8 cellular contexts compared by ENCODE assay signal in genomic region chr9:33290994-33291397, GRCh38. TPM values are rescaled to one million over a fixed set of nuclear protein-coding genes. Genes with fewer than 3 reads are reported as not detected.
DNase-seq lines count a peak whose midpoint lies in the region; ATAC-seq and TF ChIP-seq lines count a peak whose summit lies in the region.

No MANE protein-coding gene starts in this region.

- H3K36me3 ChIP-seq in right atrium auricular region, result peaks cover 15% of the 10 kb centered on the region

- peak overlapping the region; percentile 96 to 98 for H3K27ac ChIP-seq in right atrium auricular region

- no peak for TF ChIP-seq CTCF in right atrium auricular region (IDR thresholded peaks at IDR 0.05)

- no peak for ATAC-seq in Right ventricle myocardium superior (ENCODE audit: poor library complexity)
- ATAC-seq in activated CD8-positive, alpha-beta T cell treated with anti-CD3 and anti-CD28 coated beads, Interleukin-2, amount 10 ng/mL, durations not matched to agents 7 days and 5 days, result no peak
- ATAC-seq in stimulated activated naive CD8-positive, alpha-beta T cell treated with anti-CD3 and anti-CD28 coated beads, Interleukin-15, amount 100 ng/mL, for 72 hours, result no peak

- intact Hi-C loops in Right ventricle myocardium superior (cut with DNase I), result no loop called here

- H3K4me3 ChIP-seq in right atrium auricular region, result peak overlapping the region; percentile 74 to 76
- peak overlapping the region; percentile 97 for H3K4me3 ChIP-seq in iPS-11a (ENCODE audit: low read depth, low read length)

- peaks cover 63% of the 10 kb centered on the region for H3K4me1 Mint-ChIP-seq in activated CD8-positive, alpha-beta T cell treated with anti-CD3 and anti-CD28 coated beads, Interleukin-2, amount 10 ng/mL, durations not matched to agents 7 days and 5 days (ENCODE audit: low read depth)
- H3K4me1 Mint-ChIP-seq in stimulated activated naive CD8-positive, alpha-beta T cell treated with anti-CD3 and anti-CD28 coated beads, Interleukin-15, amount 100 ng/mL, for 72 hours, result peaks cover 68% of the 10 kb centered on the region

- peak overlapping the region; percentile 100 for H3K27ac Mint-ChIP-seq in activated CD8-positive, alpha-beta T cell treated with anti-CD3 and anti-CD28 coated beads, Interleukin-2, amount 10 ng/mL, durations not matched to agents 7 days and 5 days
- H3K27ac Mint-ChIP-seq in stimulated activated naive CD8-positive, alpha-beta T cell treated with anti-CD3 and anti-CD28 coated beads, Interleukin-15, amount 100 ng/mL, for 72 hours, result peak overlapping the region; percentile 100

- H3K9me3 Mint-ChIP-seq in activated CD8-positive, alpha-beta T cell treated with anti-CD3 and anti-CD28 coated beads, Interleukin-2, amount 10 ng/mL, durations not matched to agents 7 days and 5 days (ENCODE audit: insufficient read depth), result no peaks in the 10 kb centered on the region
- peaks cover 0 to 9% of the 10 kb centered on the region in 2 donors for H3K9me3 Mint-ChIP-seq in stimulated activated naive CD8-positive, alpha-beta T cell treated with anti-CD3 and anti-CD28 coated beads, Interleukin-15, amount 100 ng/mL, for 72 hours

- POLR2A ChIA-PET in activated CD8-positive, alpha-beta T cell treated with anti-CD3 and anti-CD28 coated beads, Interleukin-2, amount 10 ng/mL, durations not matched to agents 7 days and 5 days (lab: Charles Lee), result interaction anchor here (0.5 to 1.7 kb wide), 17 partner anchors 9 to 268 kb away, joined by 3 to 22 read pairs (median 5); partner anchors contain the start of genes B4GALT1, BAG1, CHMP5 and DNAJA1

- H3K4me3 Mint-ChIP-seq in activated CD8-positive, alpha-beta T cell treated with anti-CD3 and anti-CD28 coated beads, Interleukin-2, amount 10 ng/mL, durations not matched to agents 7 days and 5 days, result peak overlapping the region; percentile 97
- peak overlapping the region; percentile 88 to 90 for H3K4me3 Mint-ChIP-seq in stimulated activated naive CD8-positive, alpha-beta T cell treated with anti-CD3 and anti-CD28 coated beads, Interleukin-15, amount 100 ng/mL, for 72 hours

- H3K27me3 Mint-ChIP-seq in activated CD8-positive, alpha-beta T cell treated with anti-CD3 and anti-CD28 coated beads, Interleukin-2, amount 10 ng/mL, durations not matched to agents 7 days and 5 days (ENCODE audit: low read depth), result no peaks in the 10 kb centered on the region
- H3K27me3 Mint-ChIP-seq in stimulated activated naive CD8-positive, alpha-beta T cell treated with anti-CD3 and anti-CD28 coated beads, Interleukin-15, amount 100 ng/mL, for 72 hours, result no peaks in the 10 kb centered on the region

- H3K36me3 Mint-ChIP-seq in activated CD8-positive, alpha-beta T cell treated with anti-CD3 and anti-CD28 coated beads, Interleukin-2, amount 10 ng/mL, durations not matched to agents 7 days and 5 days (ENCODE audit: low read depth), result peaks cover 40% of the 10 kb centered on the region

- no peaks in the 10 kb centered on the region for H3K9me3 ChIP-seq in right atrium auricular region

- peaks cover 0 to 48% of the 10 kb centered on the region in 2 donors for H3K4me1 ChIP-seq in right atrium auricular region

- H3K27me3 ChIP-seq in right atrium auricular region, result no peaks in the 10 kb centered on the region

- CTCF ChIA-PET in activated CD8-positive, alpha-beta T cell treated with anti-CD3 and anti-CD28 coated beads, Interleukin-2, amount 10 ng/mL, durations not matched to agents 7 days and 5 days (lab: Charles Lee), result interaction anchor here (1.0 to 3.0 kb wide), 4 partner anchors 14 to 176 kb away, joined by 3 to 14 read pairs (median 6); no protein-coding TSS in a partner anchor

- DNase-seq in right atrium auricular region (ENCODE audit: low spot score), result no peak
- DNase-seq in Right ventricle myocardium superior, result no peak
- DNase-seq in activated CD8-positive, alpha-beta T cell treated with anti-CD3 and anti-CD28 coated beads, Interleukin-2, amount 10 ng/mL, durations not matched to agents 7 days and 5 days, result no peak
- no peak for DNase-seq in stimulated activated naive CD8-positive, alpha-beta T cell treated with anti-CD3 and anti-CD28 coated beads, Interleukin-15, amount 100 ng/mL, for 72 hours
- DNase-seq in NCI-H345 (lab: John Stamatoyannopoulos, UW), result no peak
- no peak for DNase-seq in iPS-NIHi7 (ENCODE audit: extremely low spot score)
- DNase-seq in central memory CD4-positive, alpha-beta T cell, result no peak

RNA-seq across cellular contexts. Expression of gene NFX1, which starts 0.7 kb away (rescaled TPM):
- total RNA-seq in right atrium auricular region (10 to 100 TPM; 23.7 to 29.1 TPM), Right ventricle myocardium superior (26.2 TPM)
- total RNA-seq in activated CD8-positive, alpha-beta T cell treated with anti-CD3 and anti-CD28 coated beads, Interleukin-2, amount 10 ng/mL, durations not matched to agents 7 days and 5 days, result 10 to 100 TPM; 38.8 to 39.8 TPM

RNA-seq across cellular contexts. Expression of gene CHMP5, which starts 26.1 kb away (rescaled TPM):
- total RNA-seq in right atrium auricular region, result 10 to 100 TPM; 44.0 to 51.1 TPM
- 45.8 TPM for total RNA-seq in Right ventricle myocardium superior
- total RNA-seq in activated CD8-positive, alpha-beta T cell treated with anti-CD3 and anti-CD28 coated beads, Interleukin-2, amount 10 ng/mL, durations not matched to agents 7 days and 5 days, result 10 to 100 TPM; 83.0 to 85.5 TPM

RNA-seq across cellular contexts. Expression of gene BAG1, which starts 26.5 kb away (rescaled TPM):
- total RNA-seq in right atrium auricular region, result 100 to 1,000 TPM; 162 to 166 TPM
- total RNA-seq in Right ventricle myocardium superior, result 131 TPM
- total RNA-seq in activated CD8-positive, alpha-beta T cell treated with anti-CD3 and anti-CD28 coated beads, Interleukin-2, amount 10 ng/mL, durations not matched to agents 7 days and 5 days, result 10 to 100 TPM; 95.5 to 96.3 TPM

RNA-seq across cellular contexts. Expression of gene SPINK4, which starts 51.0 kb away (rescaled TPM):
- total RNA-seq in right atrium auricular region, result not detected
- not detected for total RNA-seq in Right ventricle myocardium superior
- not detected for total RNA-seq in activated CD8-positive, alpha-beta T cell treated with anti-CD3 and anti-CD28 coated beads, Interleukin-2, amount 10 ng/mL, durations not matched to agents 7 days and 5 days
